In genomic region chr21:33185852-33186251, GRCh38 we compare ENCODE assay signal across 13 cellular contexts. TPM values are rescaled to one million over a fixed set of nuclear protein-coding genes. Genes with fewer than 3 reads are reported as not detected.
A peak's percentile ranks its signal among the peaks of the same experiment; 100 is the strongest.
DNase-seq lines count a peak whose midpoint lies in the region; ATAC-seq lines count a peak whose summit lies in the region.
"Had no signal": no experiment of that assay in that cellular context is flagged by ENCODE, and none has a peak within 500 bp of the region (broad histone marks: within the 10 kb centered on the region; RNA-seq: fewer than 3 reads in every experiment).

No MANE protein-coding gene starts in this region.

- H3K27ac Mint-ChIP-seq in activated T-cell treated with anti-CD3 and anti-CD28 coated beads, Interleukin-2, amount 50 U/mL, for 72 hours = peak overlapping the region; percentile 7
- peak overlapping the region; percentile 69 for H3K27ac Mint-ChIP-seq in T-helper 1 cell treated with Interleukin-12 subunit alpha and Interleukin-12 subunit beta and Interleukin-4 antibody, amounts not matched to agents 30 μg/mL and 1 μg/mL, for 36 hours
- peak overlapping the region; percentile 10 for H3K27ac Mint-ChIP-seq in stimulated activated naive CD8-positive, alpha-beta T cell treated with anti-CD3 and anti-CD28 coated beads, Interleukin-15, Interleukin-2, amounts not matched to agents 100 ng/mL and 50 ng/mL, for 24 hours

- H3K27me3 Mint-ChIP-seq in activated T-cell treated with anti-CD3 and anti-CD28 coated beads, Interleukin-2, amount 50 U/mL, for 72 hours (ENCODE audit: low read depth) = no peaks in the 10 kb centered on the region
- peaks cover 20% of the 10 kb centered on the region for H3K27me3 Mint-ChIP-seq in T-helper 1 cell treated with Interleukin-12 subunit alpha and Interleukin-12 subunit beta and Interleukin-4 antibody, amounts not matched to agents 30 μg/mL and 1 μg/mL, for 36 hours (ENCODE audit: low read depth)
- peaks cover 18% of the 10 kb centered on the region for H3K27me3 Mint-ChIP-seq in stimulated activated naive CD8-positive, alpha-beta T cell treated with anti-CD3 and anti-CD28 coated beads, Interleukin-15, Interleukin-2, amounts not matched to agents 100 ng/mL and 50 ng/mL, for 24 hours

- intact Hi-C loops in left colon (cut with DNase I, micrococcal nuclease) = no loop called here

- peaks cover 23% of the 10 kb centered on the region for H3K4me1 Mint-ChIP-seq in activated T-cell treated with anti-CD3 and anti-CD28 coated beads, Interleukin-2, amount 50 U/mL, for 72 hours (ENCODE audit: low read depth)
- peaks cover 14% of the 10 kb centered on the region for H3K4me1 Mint-ChIP-seq in T-helper 1 cell treated with Interleukin-12 subunit alpha and Interleukin-12 subunit beta and Interleukin-4 antibody, amounts not matched to agents 30 μg/mL and 1 μg/mL, for 36 hours (ENCODE audit: low read depth)
- H3K4me1 Mint-ChIP-seq in stimulated activated naive CD8-positive, alpha-beta T cell treated with anti-CD3 and anti-CD28 coated beads, Interleukin-15, Interleukin-2, amounts not matched to agents 100 ng/mL and 50 ng/mL, for 24 hours (ENCODE audit: low read depth) = peaks cover 14% of the 10 kb centered on the region

- H3K36me3 Mint-ChIP-seq in activated T-cell treated with anti-CD3 and anti-CD28 coated beads, Interleukin-2, amount 50 U/mL, for 72 hours (ENCODE audit: insufficient read depth in 2 of 2) = no peaks in the 10 kb centered on the region
- H3K36me3 Mint-ChIP-seq in T-helper 1 cell treated with Interleukin-12 subunit alpha and Interleukin-12 subunit beta and Interleukin-4 antibody, amounts not matched to agents 30 μg/mL and 1 μg/mL, for 36 hours (ENCODE audit: low read depth) = peaks cover 4% of the 10 kb centered on the region
- no peaks in the 10 kb centered on the region for H3K36me3 Mint-ChIP-seq in stimulated activated naive CD8-positive, alpha-beta T cell treated with anti-CD3 and anti-CD28 coated beads, Interleukin-15, Interleukin-2, amounts not matched to agents 100 ng/mL and 50 ng/mL, for 24 hours (ENCODE audit: low read depth)

- no peaks in the 10 kb centered on the region for H3K9me3 Mint-ChIP-seq in activated T-cell treated with anti-CD3 and anti-CD28 coated beads, Interleukin-2, amount 50 U/mL, for 72 hours
- peaks cover 3% of the 10 kb centered on the region for H3K9me3 Mint-ChIP-seq in T-helper 1 cell treated with Interleukin-12 subunit alpha and Interleukin-12 subunit beta and Interleukin-4 antibody, amounts not matched to agents 30 μg/mL and 1 μg/mL, for 36 hours
- H3K9me3 Mint-ChIP-seq in stimulated activated naive CD8-positive, alpha-beta T cell treated with anti-CD3 and anti-CD28 coated beads, Interleukin-15, Interleukin-2, amounts not matched to agents 100 ng/mL and 50 ng/mL, for 24 hours = no peaks in the 10 kb centered on the region

- H3K4me3 Mint-ChIP-seq in activated T-cell treated with anti-CD3 and anti-CD28 coated beads, Interleukin-2, amount 50 U/mL, for 72 hours = peak overlapping the region; percentile 2 to 45
- H3K4me3 Mint-ChIP-seq in T-helper 1 cell treated with Interleukin-12 subunit alpha and Interleukin-12 subunit beta and Interleukin-4 antibody, amounts not matched to agents 30 μg/mL and 1 μg/mL, for 36 hours = peak overlapping the region; percentile 61
- peak overlapping the region; percentile 30 for H3K4me3 Mint-ChIP-seq in stimulated activated naive CD8-positive, alpha-beta T cell treated with anti-CD3 and anti-CD28 coated beads, Interleukin-15, Interleukin-2, amounts not matched to agents 100 ng/mL and 50 ng/mL, for 24 hours

- ATAC-seq in activated T-cell treated with anti-CD3 and anti-CD28 coated beads, Interleukin-2, amount 50 U/mL, for 72 hours (replicated peaks in 1 of 2) = peak; percentile 46 to 85
- no peak for ATAC-seq in left colon
- ATAC-seq in HG03097 (IDR thresholded peaks at IDR 0.05; ENCODE audit: low FRiP score, unreplicated experiment) = no peak
- ATAC-seq: body of pancreas had no signal

- DNase-seq in activated T-cell treated with anti-CD3 and anti-CD28 coated beads, Interleukin-2, amount 50 U/mL, for 72 hours = no peak
- DNase-seq in activated T-cell treated with anti-CD3 and anti-CD28 coated beads for 4 hours (no peak), dermis blood vessel endothelial cell (peak; percentile 9), NOMO-1 (lab: John Stamatoyannopoulos, UW; ENCODE audit: unreplicated experiment in 2 of 2) (no peak), left colon (no peak)
- DNase-seq: body of pancreas, Caco-2, erythroblast, H7, NCI-H2227 treated with DMSO at 0.1 percent for 48 hours had no signal

RNA-seq across cellular contexts. Expression of gene IFNAR2, which starts 43.9 kb away (rescaled TPM):
- 10 to 100 TPM; 30.5 to 30.7 TPM for total RNA-seq in activated T-cell treated with anti-CD3 and anti-CD28 coated beads, Interleukin-2, amount 50 U/mL, for 72 hours
- total RNA-seq in dermis blood vessel endothelial cell = 12.4 and 19.4 TPM in 2 replicates
- 10 to 100 TPM in 1 of 2 donors, 1 to 10 TPM in 1; 8.6 to 17.7 TPM for total RNA-seq in left colon

Comparison
In these comparisons a context has a peak if more than half of its experiments do, and no peak if none do; other contexts are left out.
1. ATAC-seq: peak in activated T-cell treated with anti-CD3 and anti-CD28 coated beads, Interleukin-2, amount 50 U/mL, for 72 hours (2 of 2); none in left colon (single experiment) and HG03097 (single experiment).
2. H3K27ac Mint-ChIP-seq: peak in every context shown above with its lines; median percentile 69 in T-helper 1 cell treated with Interleukin-12 subunit alpha and Interleukin-12 subunit beta and Interleukin-4 antibody, amounts not matched to agents 30 μg/mL and 1 μg/mL, for 36 hours; 10 in stimulated activated naive CD8-positive, alpha-beta T cell treated with anti-CD3 and anti-CD28 coated beads, Interleukin-15, Interleukin-2, amounts not matched to agents 100 ng/mL and 50 ng/mL, for 24 hours; 7 in activated T-cell treated with anti-CD3 and anti-CD28 coated beads, Interleukin-2, amount 50 U/mL, for 72 hours.
3. Peak in every context shown above with its lines, with median percentiles within 50 percentile points of each other: H3K4me3 Mint-ChIP-seq.